ENCODE assay signal across 8 cellular contexts in the genomic region with DNA sequence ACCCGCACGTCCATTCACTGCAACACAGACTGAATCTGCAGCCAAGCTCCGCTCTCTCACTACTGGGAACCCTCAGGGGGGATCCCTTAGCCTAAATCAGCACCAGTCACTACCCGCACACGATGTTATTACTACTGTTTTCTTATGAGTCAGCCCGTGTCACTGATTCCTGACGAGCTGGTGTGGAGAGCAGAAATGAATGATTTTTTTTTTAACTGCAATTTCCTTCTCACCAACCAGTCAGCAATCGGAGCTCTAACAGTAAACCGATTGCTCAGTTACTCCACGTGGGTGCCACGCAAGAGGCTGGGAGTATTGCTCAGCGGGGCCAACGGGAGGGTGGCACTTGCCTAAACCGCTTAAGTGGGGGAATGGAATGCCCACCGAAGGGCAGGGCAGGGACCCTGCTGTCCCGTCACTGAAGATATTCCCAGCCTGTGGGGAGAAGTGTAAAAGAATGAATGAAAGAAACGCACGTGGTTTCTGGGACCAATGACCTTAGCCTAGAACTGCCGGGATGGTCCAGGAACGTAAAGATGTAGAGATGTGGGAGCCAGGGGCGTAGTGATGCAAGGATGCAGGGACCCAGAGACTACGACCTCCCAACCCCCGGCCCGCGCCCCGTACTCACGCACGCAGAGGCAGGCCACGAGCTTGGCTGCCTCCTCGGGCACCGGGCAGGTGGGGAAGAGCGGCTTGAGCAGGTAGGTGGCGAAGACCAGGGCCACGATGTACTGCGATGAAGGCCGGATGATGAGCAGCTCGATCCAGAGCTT. TPM values are rescaled to one million over a fixed set of nuclear protein-coding genes. Genes with fewer than 3 reads are reported as not detected.
DNase-seq lines count a peak whose midpoint lies in the region; ATAC-seq and TF ChIP-seq lines count a peak whose summit lies in the region.
"Not testable (repeated sequence)": the region's sequence is repeated elsewhere in the genome, so short reads cannot be mapped to it uniquely, and the experiment has no call there.

No MANE protein-coding gene starts in this region.

- H3K36me3 ChIP-seq in ACC112 (ENCODE audit: insufficient read depth, low read length); skeletal muscle satellite cell (ENCODE audit: insufficient read depth, low read length): not testable (repeated sequence)
- peaks cover 11% of the 10 kb centered on the region for H3K36me3 ChIP-seq in PC-9 (ENCODE audit: low read depth)

- H3K4me1 ChIP-seq in ACC112 (ENCODE audit: control insufficient read depth, insufficient read depth, low read length, unreplicated experiment) = not testable (repeated sequence)
- H3K4me1 ChIP-seq in PC-9 (replicated peaks; ENCODE audit: insufficient read depth) (peaks cover 59% of the 10 kb centered on the region), skeletal muscle satellite cell (ENCODE audit: control insufficient read depth, insufficient read depth, low read length) (peaks cover 50% of the 10 kb centered on the region)

- not testable (repeated sequence) for TF ChIP-seq CTCF in PC-9 (conservative IDR thresholded peaks at IDR 0.05)

- peaks cover 32% of the 10 kb centered on the region for H4K20me1 ChIP-seq in PC-9 (ENCODE audit: insufficient read depth)

- peak overlapping the region; percentile 88 for H3K9ac ChIP-seq in skeletal muscle satellite cell (ENCODE audit: low read depth, low read length)

- peak overlapping the region; percentile 98 for H3K4me2 ChIP-seq in PC-9
- H3K4me2 ChIP-seq in skeletal muscle satellite cell (ENCODE audit: low read length) = peak overlapping the region; percentile 88

- H2AFZ ChIP-seq in ACC112 (ENCODE audit: low read length, unreplicated experiment); PC-9: not testable (repeated sequence)

- not testable (repeated sequence) for H3K9me2 ChIP-seq in PC-9 (ENCODE audit: insufficient read depth)

- POLR2A ChIA-PET in PC-9 (lab: Charles Lee; ENCODE audit: unreplicated experiment) = interaction anchor here (0.6 kb wide), 3 partner anchors 77 to 916 kb away, joined by 3 to 5 read pairs (median 3); a partner anchor contains a TSS

- H3K79me2 ChIP-seq in ACC112 (ENCODE audit: control insufficient read depth, insufficient read depth, low read length, unreplicated experiment) (peaks cover 17% of the 10 kb centered on the region), PC-9 (ENCODE audit: low read depth) (peaks cover 55% of the 10 kb centered on the region)

- H3K9me3 ChIP-seq in PC-9 (ENCODE audit: insufficient read depth, low read depth); skeletal muscle satellite cell (replicated peaks; ENCODE audit: low read length): not testable (repeated sequence)

- peak; percentile 52 to 90 for DNase-seq in PC-9
- DNase-seq in activated T-cell treated with anti-CD3 and anti-CD28 coated beads for 48 hours (ENCODE audit: low read depth) = peak; percentile 62
- peak; percentile 66 for DNase-seq in effector CD4-positive, alpha-beta T cell
- peak; percentile 95 for DNase-seq in kidney tubule cell (ENCODE audit: low spot score)

- H3K27ac ChIP-seq in ACC112 (ENCODE audit: low read depth, low read length) (peak overlapping the region; percentile 68), PC-9 (peak overlapping the region; percentile 85)

- H3F3A ChIP-seq in PC-9 (ENCODE audit: insufficient read depth, low read depth) = not testable (repeated sequence)

- BruUV-seq in PC-9 (replicated peaks; lab: Mats Ljungman, UMichigan) = not testable (repeated sequence)

- H3K4me3 ChIP-seq in ACC112 (ENCODE audit: low read depth, low read length) = peak overlapping the region; percentile 85
- peak overlapping the region; percentile 74 for H3K4me3 ChIP-seq in PC-9
- H3K4me3 ChIP-seq in skeletal muscle satellite cell (ENCODE audit: low read length) = peak overlapping the region; percentile 81

- not testable (repeated sequence) for H3K27me3 ChIP-seq in ACC112 (ENCODE audit: insufficient read depth, low read length); PC-9 (ENCODE audit: insufficient read depth, low read depth); skeletal muscle satellite cell (ENCODE audit: control insufficient read depth, insufficient read depth, low read length)

- CTCF ChIA-PET in PC-9 (lab: Charles Lee) = interaction anchor here (1.0 kb wide), 1 partner anchor 19 kb away, joined by 4 read pairs; no protein-coding TSS in a partner anchor

- intact Hi-C loops in PC-9 (cut with micrococcal nuclease; ENCODE audit: unreplicated experiment) = loop anchor here (5.0 kb wide), 3 partner anchors 464 to 894 kb away; a partner anchor contains a TSS

- ATAC-seq in GM18867 (IDR thresholded peaks at IDR 0.05; ENCODE audit: unreplicated experiment) (peak; percentile 15), HG03354 (IDR thresholded peaks at IDR 0.05; ENCODE audit: poor library complexity, severe bottlenecking, unreplicated experiment) (peak; percentile 40)

RNA-seq across cellular contexts. Expression of a gene that starts 0.9 kb away (rescaled TPM):
- total RNA-seq in PC-9 (2021) = 357 and 496 TPM in 2 replicates
- total RNA-seq in skeletal muscle satellite cell (2012; rRNA removed) = 33.2 and 37.4 TPM in 2 replicates

Comparison
In these comparisons a context has a peak if more than half of its experiments do, and no peak if none do; other contexts are left out.
1. Peak in every context shown above with its lines: DNase-seq, ATAC-seq, H3K4me3 ChIP-seq and H3K27ac ChIP-seq.